19 cellular contexts compared by ENCODE assay signal in genomic region chr20:34040300-34041015, GRCh38. TPM values are rescaled to one million over a fixed set of nuclear protein-coding genes. Genes with fewer than 3 reads are reported as not detected.
DNase-seq lines count a peak whose midpoint lies in the region; ATAC-seq and TF ChIP-seq lines count a peak whose summit lies in the region.
"Had no signal": no experiment of that assay in that cellular context is flagged by ENCODE, and none has a peak within 500 bp of the region (broad histone marks: within the 10 kb centered on the region; RNA-seq: fewer than 3 reads in every experiment).

No MANE protein-coding gene starts in this region.

- H3K4me3 Mint-ChIP-seq in stimulated activated effector memory CD8-positive, alpha-beta T cell treated with anti-CD3 and anti-CD28 coated beads, Interleukin-12 subunit alpha, Interleukin-12 subunit beta, amount 100 ng/mL, for 72 hours, result no peak overlapping the region
- H3K4me3 Mint-ChIP-seq in T-helper 2 cell treated with Interferon-gamma antibody and Interleukin-4, amounts not matched to agents 5 μg/mL and 100 μg/mL, for 36 hours, result no peak overlapping the region
- H3K4me3 Mint-ChIP-seq: CD14-positive monocyte had no signal

- no peaks in the 10 kb centered on the region for H3K36me3 ChIP-seq in right atrium auricular region

- no peak overlapping the region for H3K4me3 ChIP-seq in right atrium auricular region
- H3K4me3 ChIP-seq: mucosa of descending colon had no signal

- no peak for ATAC-seq in stimulated activated effector memory CD8-positive, alpha-beta T cell treated with anti-CD3 and anti-CD28 coated beads, Interleukin-12 subunit alpha, Interleukin-12 subunit beta, amount 100 ng/mL, for 72 hours
- ATAC-seq in HG03108 (IDR thresholded peaks at IDR 0.05; ENCODE audit: unreplicated experiment) (no peak), GM18909 (IDR thresholded peaks at IDR 0.05; ENCODE audit: poor library complexity, unreplicated experiment) (no peak)
- ATAC-seq: mucosa of descending colon had no signal

- no peaks in the 10 kb centered on the region for H3K9me3 Mint-ChIP-seq in stimulated activated effector memory CD8-positive, alpha-beta T cell treated with anti-CD3 and anti-CD28 coated beads, Interleukin-12 subunit alpha, Interleukin-12 subunit beta, amount 100 ng/mL, for 72 hours
- H3K9me3 Mint-ChIP-seq in T-helper 2 cell treated with Interferon-gamma antibody and Interleukin-4, amounts not matched to agents 5 μg/mL and 100 μg/mL, for 36 hours, result no peaks in the 10 kb centered on the region
- H3K9me3 Mint-ChIP-seq: CD14-positive monocyte had no signal

- DNase-seq in DMS 273 (lab: John Stamatoyannopoulos, UW; ENCODE audit: unreplicated experiment) (peak; percentile 46), DMS 273 treated with DMSO at 0.1 percent for 48 hours (lab: John Stamatoyannopoulos, UW) (no peak), NCI-H510A (lab: John Stamatoyannopoulos, UW) (peak; percentile 27), right atrium auricular region (ENCODE audit: low spot score) (no peak)
- DNase-seq in stimulated activated effector memory CD8-positive, alpha-beta T cell treated with anti-CD3 and anti-CD28 coated beads, Interleukin-12 subunit alpha, Interleukin-12 subunit beta, amount 100 ng/mL, for 72 hours (ENCODE audit: low spot score in 2 of 2), result no peak
- DNase-seq in T-helper 2 cell treated with Interferon-gamma antibody and Interleukin-4, amounts not matched to agents 5 μg/mL and 100 μg/mL, for 36 hours (ENCODE audit: low spot score), result no peak
- DNase-seq: activated CD4-positive, alpha-beta T cell treated with anti-CD3 and anti-CD28 coated beads for 1 hour; central memory CD4-positive, alpha-beta T cell; foreskin melanocyte; GF-D8; mucosa of descending colon; NCI-H1930; NK-92 treated with Interleukin-12 subunit alpha and Interleukin-12 subunit beta, amount 100 ng/mL, for 24 hours; SIG-M5 had no signal

- H3K4me1 ChIP-seq in right atrium auricular region, result peaks cover 6 to 89% of the 10 kb centered on the region in 2 donors

- peak overlapping the region; percentile 75 for H3K27ac Mint-ChIP-seq in stimulated activated effector memory CD8-positive, alpha-beta T cell treated with anti-CD3 and anti-CD28 coated beads, Interleukin-12 subunit alpha, Interleukin-12 subunit beta, amount 100 ng/mL, for 72 hours
- H3K27ac Mint-ChIP-seq in T-helper 2 cell treated with Interferon-gamma antibody and Interleukin-4, amounts not matched to agents 5 μg/mL and 100 μg/mL, for 36 hours, result no peak overlapping the region

- no peaks in the 10 kb centered on the region for H3K36me3 Mint-ChIP-seq in stimulated activated effector memory CD8-positive, alpha-beta T cell treated with anti-CD3 and anti-CD28 coated beads, Interleukin-12 subunit alpha, Interleukin-12 subunit beta, amount 100 ng/mL, for 72 hours
- H3K36me3 Mint-ChIP-seq in T-helper 2 cell treated with Interferon-gamma antibody and Interleukin-4, amounts not matched to agents 5 μg/mL and 100 μg/mL, for 36 hours (ENCODE audit: low read depth), result peaks cover 2% of the 10 kb centered on the region

- TF ChIP-seq CTCF in right atrium auricular region (IDR thresholded peaks at IDR 0.05), result no peak

- no peaks in the 10 kb centered on the region for H3K9me3 ChIP-seq in right atrium auricular region
- H3K9me3 ChIP-seq: mucosa of descending colon had no signal

- no peaks in the 10 kb centered on the region for H3K27me3 ChIP-seq in right atrium auricular region

- H3K27ac ChIP-seq in right atrium auricular region, result peak overlapping the region; percentile 73 to 75
- H3K27ac ChIP-seq: 22Rv1, parathyroid adenoma had no signal

- H3K4me1 Mint-ChIP-seq in stimulated activated effector memory CD8-positive, alpha-beta T cell treated with anti-CD3 and anti-CD28 coated beads, Interleukin-12 subunit alpha, Interleukin-12 subunit beta, amount 100 ng/mL, for 72 hours, result peaks cover 70% of the 10 kb centered on the region
- peaks cover 27% of the 10 kb centered on the region for H3K4me1 Mint-ChIP-seq in T-helper 2 cell treated with Interferon-gamma antibody and Interleukin-4, amounts not matched to agents 5 μg/mL and 100 μg/mL, for 36 hours (ENCODE audit: low read depth)

- no peaks in the 10 kb centered on the region for H3K27me3 Mint-ChIP-seq in T-helper 2 cell treated with Interferon-gamma antibody and Interleukin-4, amounts not matched to agents 5 μg/mL and 100 μg/mL, for 36 hours (ENCODE audit: low read depth)

RNA-seq across cellular contexts. Expression of gene RALY, which starts 46.7 kb away (rescaled TPM):
- 10 to 100 TPM; 74.2 to 86.4 TPM for total RNA-seq in right atrium auricular region

Comparison
In these comparisons a context has a peak if more than half of its experiments do, and no peak if none do; other contexts are left out.
1. DNase-seq: peak in DMS 273 (single experiment) and NCI-H510A (single experiment); none in DMS 273 treated with DMSO at 0.1 percent for 48 hours (single experiment), right atrium auricular region (single experiment), stimulated activated effector memory CD8-positive, alpha-beta T cell treated with anti-CD3 and anti-CD28 coated beads, Interleukin-12 subunit alpha, Interleukin-12 subunit beta, amount 100 ng/mL, for 72 hours (0 of 2) and T-helper 2 cell treated with Interferon-gamma antibody and Interleukin-4, amounts not matched to agents 5 μg/mL and 100 μg/mL, for 36 hours (single experiment).